Comparison of ENCODE assay signal across 9 cellular contexts in genomic region chr2:23566236-23567142, GRCh38.
DNase-seq lines count a peak whose midpoint lies in the region; ATAC-seq, FAIRE-seq and TF ChIP-seq lines count a peak whose summit lies in the region.
"Had no signal": no experiment of that assay in that cellular context is flagged by ENCODE, and none has a peak within 500 bp of the region (broad histone marks: within the 10 kb centered on the region; RNA-seq: fewer than 3 reads in every experiment).

No MANE protein-coding gene starts in this region.

- H3K4me1 ChIP-seq in DOHH2 (ENCODE audit: control insufficient read depth, low read length) (no peaks in the 10 kb centered on the region), vagina (peaks cover 70% of the 10 kb centered on the region)

- H3K4me1 Mint-ChIP-seq in activated T-cell treated with anti-CD3 and anti-CD28 coated beads, Interleukin-2, amount 50 U/mL, for 4 hours (ENCODE audit: low read depth) = no peaks in the 10 kb centered on the region

- intact Hi-C loops in vagina (cut with DNase I) = no loop called here

- H3K9me3 ChIP-seq in DOHH2 (ENCODE audit: control insufficient read depth, insufficient read depth, low read length) = no peaks in the 10 kb centered on the region
- H3K9me3 ChIP-seq in vagina = no peaks in the 10 kb centered on the region

- H3K27me3 ChIP-seq in DOHH2 (ENCODE audit: control insufficient read depth, low read length) (no peaks in the 10 kb centered on the region), vagina (no peaks in the 10 kb centered on the region)

- no peaks in the 10 kb centered on the region for H3K9me2 ChIP-seq in DOHH2 (replicated peaks; ENCODE audit: control insufficient read depth, low read length)

- no peaks in the 10 kb centered on the region for H3K79me2 ChIP-seq in DOHH2 (ENCODE audit: control insufficient read depth, low read length)

- TF ChIP-seq POLR2A in vagina (IDR thresholded peaks at IDR 0.05) = no peak

- H3K27me3 Mint-ChIP-seq in activated T-cell treated with anti-CD3 and anti-CD28 coated beads, Interleukin-2, amount 50 U/mL, for 4 hours (ENCODE audit: low read depth) = no peaks in the 10 kb centered on the region

- no peaks in the 10 kb centered on the region for H3K9me3 Mint-ChIP-seq in activated T-cell treated with anti-CD3 and anti-CD28 coated beads, Interleukin-2, amount 50 U/mL, for 4 hours

- no peak overlapping the region for H3K4me2 ChIP-seq in DOHH2 (ENCODE audit: low read length)

- H3K36me3 Mint-ChIP-seq in activated T-cell treated with anti-CD3 and anti-CD28 coated beads, Interleukin-2, amount 50 U/mL, for 4 hours (ENCODE audit: insufficient read depth) = no peaks in the 10 kb centered on the region

- H3K36me3 ChIP-seq in DOHH2 (ENCODE audit: control insufficient read depth, low read length) (no peaks in the 10 kb centered on the region), vagina (no peaks in the 10 kb centered on the region)

- no peaks in the 10 kb centered on the region for H3F3A ChIP-seq in DOHH2 (ENCODE audit: control insufficient read depth, insufficient read depth)

- ATAC-seq in activated T-cell treated with anti-CD3 and anti-CD28 coated beads, Interleukin-2, amount 50 U/mL, for 4 hours = no peak
- no peak for ATAC-seq in GM18907 (IDR thresholded peaks at IDR 0.05; ENCODE audit: unreplicated experiment)

- H3K27ac ChIP-seq in DOHH2 (ENCODE audit: low read depth, low read length) (no peak overlapping the region), vagina (peak overlapping the region; percentile 77)

- H3K4me3 Mint-ChIP-seq in activated T-cell treated with anti-CD3 and anti-CD28 coated beads, Interleukin-2, amount 50 U/mL, for 4 hours = no peak overlapping the region

- H3K4me3 ChIP-seq in DOHH2 (ENCODE audit: low read length) (no peak overlapping the region), vagina (no peak overlapping the region)

- DNase-seq in HuH-7.5 (ENCODE audit: low spot score) (peak; percentile 70), vagina (ENCODE audit: extremely low spot score in 2 of 2) (no peak), cerebellar nuclear complex (lab: John Stamatoyannopoulos, UW) (no peak), NK-92 (lab: John Stamatoyannopoulos, UW; ENCODE audit: unreplicated experiment) (no peak)
- DNase-seq in activated T-cell treated with anti-CD3 and anti-CD28 coated beads, Interleukin-2, amount 50 U/mL, for 4 hours = peak; percentile 11

- peak; percentile 92 for FAIRE-seq in islet of Langerhans (lab: Jason Lieb, UNC)
- FAIRE-seq: frontal cortex had no signal

- no peaks in the 10 kb centered on the region for H4K20me1 ChIP-seq in DOHH2 (ENCODE audit: control insufficient read depth, insufficient read depth, low read depth, low read length)

- TF ChIP-seq CTCF in DOHH2 (IDR thresholded peaks at IDR 0.05; ENCODE audit: low read depth, low read length, poor library complexity, severe bottlenecking) = peak; percentile 56
- peak in 1 of 3 experiments; percentile 11 for TF ChIP-seq CTCF in vagina (IDR thresholded peaks at IDR 0.05)

Comparison
In these comparisons a context has a peak if more than half of its experiments do, and no peak if none do; other contexts are left out.
1. DNase-seq: peak in HuH-7.5 (single experiment) and activated T-cell treated with anti-CD3 and anti-CD28 coated beads, Interleukin-2, amount 50 U/mL, for 4 hours (single experiment); none in vagina (0 of 2), cerebellar nuclear complex (0 of 2) and NK-92 (single experiment).